1 cellular context compared by ENCODE assay signal in genomic region chr1:15217654-15218053, GRCh38.
TF ChIP-seq lines count a peak whose summit lies in the region.

No MANE protein-coding gene starts in this region.

TF ChIP-seq in HepG2, 621 proteins besides CTCF, POLR2A, EP300 and RAD21 (continued from another document):
- no peak for TF ChIP-seq ZBED4 (CRISPR knock-in tag; IDR thresholded peaks at IDR 0.05; ENCODE audit: borderline replicate concordance)
